ENCODE assay signal across 11 cellular contexts in genomic region chr3:36362973-36363372, GRCh38. TPM values are rescaled to one million over a fixed set of nuclear protein-coding genes. Genes with fewer than 3 reads are reported as not detected.
DNase-seq lines count a peak whose midpoint lies in the region; ATAC-seq and TF ChIP-seq lines count a peak whose summit lies in the region.
"Had no signal": no experiment of that assay in that cellular context is flagged by ENCODE, and none has a peak within 500 bp of the region (broad histone marks: within the 10 kb centered on the region; RNA-seq: fewer than 3 reads in every experiment).

No MANE protein-coding gene starts in this region.

- H3K27me3 ChIP-seq in MG63 = no peaks in the 10 kb centered on the region
- H3K27me3 ChIP-seq in lung (ENCODE audit: control insufficient read depth, insufficient read depth) = no peaks in the 10 kb centered on the region
- H3K27me3 ChIP-seq in Karpas-422 (ENCODE audit: low read length) = no peaks in the 10 kb centered on the region; the same call in 1 of the 2 replicates

- no peaks in the 10 kb centered on the region for H3K36me3 ChIP-seq in MG63
- H3K36me3 ChIP-seq in lung (ENCODE audit: control insufficient read depth in 2 of 2, insufficient read depth in 2 of 2, low read length in 2 of 2) = no peaks in the 10 kb centered on the region
- H3K36me3 ChIP-seq in Karpas-422 (ENCODE audit: insufficient read depth, low read length) = no peaks in the 10 kb centered on the region

- TF ChIP-seq CTCF in choroid plexus epithelial cell (conservative IDR thresholded peaks at IDR 0.05; ENCODE audit: low read depth, low read length) (no peak), lung (IDR thresholded peaks at IDR 0.05; ENCODE audit: control extremely low read depth, extremely low read depth) (no peak), GM13976 (IDR thresholded peaks at IDR 0.05; ENCODE audit: borderline replicate concordance, control extremely low read depth, extremely low read depth, insufficient read depth, missing control alignments) (no peak)

- no peak overlapping the region for H3K9ac ChIP-seq in Karpas-422 (ENCODE audit: low read length)

- peak; percentile 69 for ATAC-seq in lung (ENCODE audit: insufficient read depth, low FRiP score)
- ATAC-seq: activated CD4-positive, CD25-positive, alpha-beta regulatory T cell treated with anti-CD3 and anti-CD28 coated beads, Interleukin-2, amount 50 U/mL, for 24 hours had no signal

- H3K9me2 ChIP-seq in Karpas-422 (replicated peaks; ENCODE audit: insufficient read depth, low read length) = no peaks in the 10 kb centered on the region

- WGBS in lung, 2 donors = 42 to 77% methylated on average over 2 of the region's 2 CpGs

- H3K9me3 ChIP-seq in MG63 (no peaks in the 10 kb centered on the region), lung (ENCODE audit: control insufficient read depth in 2 of 2, insufficient read depth in 1 of 2, low read length in 1 of 2) (peaks cover 0 to 5% of the 10 kb centered on the region in 2 donors), Karpas-422 (ENCODE audit: low read length) (no peaks in the 10 kb centered on the region)

- no peaks in the 10 kb centered on the region for H4K20me1 ChIP-seq in Karpas-422 (ENCODE audit: insufficient read depth, low read depth, low read length)

- H3K27ac ChIP-seq in lung (ENCODE audit: low read depth in 1 of 2, low read length in 1 of 2) (no peak overlapping the region), Karpas-422 (ENCODE audit: low read length) (no peak overlapping the region)

- in situ Hi-C loops in GM13976 (cut with MboI; ENCODE audit: low sequenced_read_pairs, unreplicated experiment) = no loop called here

- no peaks in the 10 kb centered on the region for H3K79me2 ChIP-seq in Karpas-422 (ENCODE audit: low read length)

- no peak overlapping the region for H3K4me2 ChIP-seq in Karpas-422 (ENCODE audit: low read depth, low read length, poor library complexity, severe bottlenecking)

- H3K4me1 ChIP-seq in lung (ENCODE audit: control insufficient read depth in 2 of 2, insufficient read depth in 2 of 2, low read length in 2 of 2) (no peaks in the 10 kb centered on the region), Karpas-422 (ENCODE audit: low read length) (no peaks in the 10 kb centered on the region)

- DNase-seq in Daoy (ENCODE audit: low read depth) (peak; percentile 61), MG63 (peak; percentile 65), choroid plexus epithelial cell (ENCODE audit: low read depth) (peak; percentile 67), lung (ENCODE audit: low spot score) (no peak), Karpas-422 (no peak), HuH-7 (ENCODE audit: low spot score) (no peak), NCI-H774 (lab: John Stamatoyannopoulos, UW) (no peak), GM13976 (ENCODE audit: low spot score) (no peak)
- DNase-seq: activated naive CD4-positive, alpha-beta T cell treated with anti-CD3 and anti-CD28 coated beads for 36 hours; NCI-H1694 treated with DMSO at 0.1 percent for 48 hours had no signal

- H2AFZ ChIP-seq in Karpas-422 (ENCODE audit: low read length) = no peak overlapping the region

- H3K4me3 ChIP-seq in MG63 (no peak overlapping the region), choroid plexus epithelial cell (ENCODE audit: low read depth, low read length) (no peak overlapping the region), lung (no peak overlapping the region), Karpas-422 (ENCODE audit: low read length) (no peak overlapping the region)

RNA-seq across cellular contexts. Expression of gene STAC, which starts 17.3 kb away (rescaled TPM):
- total RNA-seq in Daoy (2014; rRNA removed; shearing (Covaris generic)) = 3.5 and 8.0 TPM in 2 replicates
- 5.6 and 5.7 TPM in 2 replicates for total RNA-seq in MG63 (2014; rRNA removed; shearing (Covaris generic); ENCODE audit: low replicate concordance)
- 10 to 100 TPM in 1 of 2 donors, 1 to 10 TPM in 1; 3.1 to 17.2 TPM for total RNA-seq in lung
- 1 to 10 TPM; 1.3 to 8.3 TPM for polyA plus RNA-seq in lung
- not detected in 2 replicates for total RNA-seq in Karpas-422 (2014; rRNA removed; shearing (Covaris generic); ENCODE audit: low replicate concordance)
- total RNA-seq: activated naive CD4-positive, alpha-beta T cell treated with anti-CD3 and anti-CD28 coated beads for 36 hours had no signal

Comparison
In these comparisons a context has a peak if more than half of its experiments do, and no peak if none do; other contexts are left out.
1. DNase-seq: peak in Daoy (single experiment), MG63 (single experiment) and choroid plexus epithelial cell (single experiment); none in lung (single experiment), Karpas-422 (single experiment), HuH-7 (single experiment), NCI-H774 (single experiment) and GM13976 (single experiment).